In the genomic region with DNA sequence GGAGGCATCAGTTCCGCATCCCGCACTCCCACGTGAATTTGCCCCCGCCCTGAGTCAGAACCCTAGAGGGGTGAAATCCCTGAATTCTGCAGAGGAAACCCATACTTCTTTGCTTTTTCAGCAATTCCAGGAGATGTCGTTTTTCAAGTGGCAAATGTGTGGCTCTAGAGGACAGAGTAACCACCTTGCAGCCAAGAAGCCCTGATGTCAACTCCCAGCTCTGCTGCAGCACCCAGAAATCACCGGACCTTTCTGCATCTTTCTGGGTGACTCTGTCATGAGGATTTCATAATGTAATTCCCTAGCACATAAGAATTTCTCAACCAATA, we compare ENCODE assay signal across 27 cellular contexts. TPM values are rescaled to one million over a fixed set of nuclear protein-coding genes. Genes with fewer than 3 reads are reported as not detected.
DNase-seq lines count a peak whose midpoint lies in the region; ATAC-seq and TF ChIP-seq lines count a peak whose summit lies in the region.
"Had no signal": no experiment of that assay in that cellular context is flagged by ENCODE, and none has a peak within 500 bp of the region (broad histone marks: within the 10 kb centered on the region; RNA-seq: fewer than 3 reads in every experiment).

No MANE protein-coding gene starts in this region.

- DNase-seq in Right ventricle myocardium inferior (ENCODE audit: missing footprints) (peak; percentile 68), cardiac septum (ENCODE audit: low spot score) (no peak), iPS-NIHi7 (ENCODE audit: extremely low spot score) (no peak), COR-L47 (lab: John Stamatoyannopoulos, UW) (no peak), epidermal melanocyte (ENCODE audit: insufficient read length, low spot score) (no peak)
- DNase-seq: activated CD4-positive, CD25-positive, alpha-beta regulatory T cell; activated CD8-positive, alpha-beta T cell treated with anti-CD3 and anti-CD28 coated beads for 36 hours; activated naive CD4-positive, alpha-beta T cell treated with Interleukin-2 at 50 U/mL for 16 hours; activated T-cell treated with anti-CD3 and anti-CD28 coated beads, Interleukin-2, amount 50 U/mL, for 1 hour; CD4-positive, CD25-positive, alpha-beta regulatory T cell; dermis blood vessel endothelial cell; erythroblast; foreskin keratinocyte; GF-D8; mesendoderm; naive thymus-derived CD8-positive, alpha-beta T cell; NCI-H1048; NCI-H2227 treated with DMSO at 0.1 percent for 48 hours; stimulated activated CD4-positive, alpha-beta T cell treated with anti-CD3 and anti-CD28 coated beads, Interleukin-2, amount 100 ng/mL, for 48 hours; T-helper 9 cell had no signal

- ATAC-seq in Right ventricle myocardium inferior (no peak), HG03280 (IDR thresholded peaks at IDR 0.05; ENCODE audit: unreplicated experiment) (no peak)
- ATAC-seq: activated CD8-positive, alpha-beta T cell treated with anti-CD3 and anti-CD28 coated beads for 36 hours; naive thymus-derived CD8-positive, alpha-beta T cell; SK-N-SH treated with all-trans-retinoic acid at 6 μM for 48 hours had no signal

- H3K27ac ChIP-seq in VCaP = peak overlapping the region; percentile 75
- H3K27ac ChIP-seq: cardiac muscle cell, foreskin keratinocyte had no signal

- TF ChIP-seq CTCF in VCaP (conservative IDR thresholded peaks at IDR 0.05) (no peak), nephron (IDR thresholded peaks at IDR 0.05; ENCODE audit: unreplicated experiment in 3 of 3) (no peak)

- H3K36me3 Mint-ChIP-seq in nephron (ENCODE audit: low read depth) = no peaks in the 10 kb centered on the region
- H3K36me3 Mint-ChIP-seq: CD4-positive, CD25-positive, alpha-beta regulatory T cell; naive thymus-derived CD8-positive, alpha-beta T cell had no signal

- peak overlapping the region in 2 of 3 experiments; percentile 92 to 97 for H3K27ac Mint-ChIP-seq in nephron
- H3K27ac Mint-ChIP-seq: activated CD8-positive, alpha-beta T cell treated with anti-CD3 and anti-CD28 coated beads for 36 hours; CD4-positive, CD25-positive, alpha-beta regulatory T cell; naive thymus-derived CD8-positive, alpha-beta T cell; stimulated activated naive CD8-positive, alpha-beta T cell treated with anti-CD3 and anti-CD28 coated beads, Interleukin-15, Interleukin-2, amounts not matched to agents 100 ng/mL and 50 ng/mL, for 24 hours had no signal

- H3K4me3 Mint-ChIP-seq in nephron = no peak overlapping the region
- H3K4me3 Mint-ChIP-seq: activated CD8-positive, alpha-beta T cell treated with anti-CD3 and anti-CD28 coated beads for 36 hours; CD4-positive, CD25-positive, alpha-beta regulatory T cell; naive thymus-derived CD8-positive, alpha-beta T cell; stimulated activated naive CD8-positive, alpha-beta T cell treated with anti-CD3 and anti-CD28 coated beads, Interleukin-15, Interleukin-2, amounts not matched to agents 100 ng/mL and 50 ng/mL, for 24 hours had no signal

- peaks cover 1% of the 10 kb centered on the region for H3K9me3 Mint-ChIP-seq in nephron
- H3K9me3 Mint-ChIP-seq: activated CD8-positive, alpha-beta T cell treated with anti-CD3 and anti-CD28 coated beads for 36 hours; stimulated activated naive CD8-positive, alpha-beta T cell treated with anti-CD3 and anti-CD28 coated beads, Interleukin-15, Interleukin-2, amounts not matched to agents 100 ng/mL and 50 ng/mL, for 24 hours had no signal

- peaks cover 40% of the 10 kb centered on the region for H3K27me3 Mint-ChIP-seq in nephron (ENCODE audit: low read depth)

- intact Hi-C loops in Right ventricle myocardium inferior (cut with DNase I) = no loop called here
- intact Hi-C loops in cardiac septum (cut with DNase I) = no loop called here

- peaks cover 8% of the 10 kb centered on the region for H3K4me1 Mint-ChIP-seq in nephron
- H3K4me1 Mint-ChIP-seq: CD4-positive, CD25-positive, alpha-beta regulatory T cell had no signal

RNA-seq across cellular contexts. Expression of a gene that starts 56.5 kb away (rescaled TPM):
- total RNA-seq in Right ventricle myocardium inferior (3.6 TPM), cardiac septum (5.0 TPM)
- total RNA-seq: activated CD8-positive, alpha-beta T cell treated with anti-CD3 and anti-CD28 coated beads for 36 hours; CD4-positive, CD25-positive, alpha-beta regulatory T cell; dermis blood vessel endothelial cell; foreskin keratinocyte; naive thymus-derived CD8-positive, alpha-beta T cell; RPMI7951 had no signal
